ENCODE assay signal across 1 cellular context in genomic region chr10:103630156-103630555, GRCh38.
TF ChIP-seq lines count a peak whose summit lies in the region.

No MANE protein-coding gene starts in this region.

TF ChIP-seq in GM23338, 12 proteins besides CTCF, POLR2A, EP300 and RAD21 (continued from another document):
- TF ChIP-seq ZNF462 (CRISPR knock-in tag; IDR thresholded peaks at IDR 0.05) (no peak), EZH2phosphoT487 (IDR thresholded peaks at IDR 0.05; ENCODE audit: unreplicated experiment) (no peak)
